Comparison of ENCODE assay signal across 21 cellular contexts in the genomic region with DNA sequence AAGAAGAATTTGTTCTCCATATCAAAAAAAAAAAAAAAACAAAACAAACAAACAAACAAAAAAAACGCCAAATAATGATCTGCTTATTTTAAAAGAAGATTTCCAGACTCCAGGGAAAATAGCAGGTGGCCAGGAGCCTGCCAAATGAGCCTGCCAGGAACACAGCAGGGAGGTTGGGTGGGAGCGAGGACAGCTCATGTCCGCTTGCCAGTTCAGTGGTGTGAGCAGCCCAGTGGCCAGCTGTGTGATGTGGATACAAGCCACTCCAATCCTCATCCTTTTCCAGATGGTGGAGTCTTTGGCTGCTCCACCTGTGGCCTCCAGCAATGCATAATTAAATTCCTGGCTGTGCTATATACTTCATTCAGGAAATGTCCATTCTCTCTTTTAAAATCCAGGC.
DNase-seq lines count a peak whose midpoint lies in the region; ATAC-seq, FAIRE-seq and TF ChIP-seq lines count a peak whose summit lies in the region.
"Had no signal": no experiment of that assay in that cellular context is flagged by ENCODE, and none has a peak within 500 bp of the region (broad histone marks: within the 10 kb centered on the region; RNA-seq: fewer than 3 reads in every experiment).

No MANE protein-coding gene starts in this region.

- in situ Hi-C loops in astrocyte of the cerebellum (cut with HindIII; ENCODE audit: low sequenced_read_pairs), result no loop called here

- no peak overlapping the region for H3K27ac ChIP-seq in pancreas
- H3K27ac ChIP-seq: BLaER1 treated with 17β-estradiol and CSF1 and Interleukin-3, amounts not matched to agents 10 nM and 100 nM had no signal

- no peaks in the 10 kb centered on the region for H3K9me3 ChIP-seq in pancreas
- H3K9me3 ChIP-seq: BLaER1 treated with 17β-estradiol and CSF1 and Interleukin-3, amounts not matched to agents 10 nM and 100 nM had no signal

- DNase-seq in NCI-H1417 (lab: John Stamatoyannopoulos, UW), result peak in 2 of 3 experiments; percentile 24 to 54
- DNase-seq in NCI-H1417 treated with DMSO at 0.1 percent for 48 hours (lab: John Stamatoyannopoulos, UW), result no peak
- DNase-seq in NCI-H2196 treated with DMSO at 0.1 percent for 48 hours (lab: John Stamatoyannopoulos, UW; ENCODE audit: unreplicated experiment), result peak; percentile 35
- peak; percentile 44 for DNase-seq in astrocyte of the cerebellum (ENCODE audit: low read depth)
- DNase-seq in pancreas, result peak in 4 of 6 donors; percentile 19 to 51 (median 28)
- DNase-seq: activated naive CD4-positive, alpha-beta T cell treated with anti-CD3 and anti-CD28 coated beads, Interleukin-2, amount 50 U/mL, for 16 hours; activated T-cell treated with anti-CD3 and anti-CD28 coated beads, Interleukin-2, amount 50 U/mL, for 48 hours; aorta; effector CD4-positive, alpha-beta T cell; foreskin melanocyte; IMR-90; left colon; naive thymus-derived CD4-positive, alpha-beta T cell; NCI-H2107; T-helper 9 cell had no signal

- no peak overlapping the region for H3K4me3 ChIP-seq in astrocyte of the cerebellum (ENCODE audit: low read depth, low read length)
- no peak overlapping the region for H3K4me3 ChIP-seq in pancreas
- H3K4me3 ChIP-seq: BLaER1 treated with 17β-estradiol and CSF1 and Interleukin-3, amounts not matched to agents 10 nM and 100 nM had no signal

- peak in 1 of 4 donors; percentile 83 for ATAC-seq in pancreas
- no peak for ATAC-seq in HG03469 (IDR thresholded peaks at IDR 0.05; ENCODE audit: unreplicated experiment)
- no peak for ATAC-seq in HG03354 (IDR thresholded peaks at IDR 0.05; ENCODE audit: poor library complexity, severe bottlenecking, unreplicated experiment)
- no peak for ATAC-seq in GM21390 (IDR thresholded peaks at IDR 0.05; ENCODE audit: unreplicated experiment)
- ATAC-seq: activated CD4-positive, CD25-positive, alpha-beta regulatory T cell treated with anti-CD3 and anti-CD28 coated beads, Interleukin-2, amount 50 U/mL, for 24 hours; left colon; naive thymus-derived CD4-positive, alpha-beta T cell; sciatic nerve had no signal

- no peak for FAIRE-seq in pancreas (lab: Jason Lieb, UNC)

- WGBS in pancreas, 2 donors, result 42 to 45% methylated on average over 3 of the region's 3 CpGs

- H3K36me3 ChIP-seq in pancreas, result no peaks in the 10 kb centered on the region
- H3K36me3 ChIP-seq: BLaER1 treated with 17β-estradiol and CSF1 and Interleukin-3, amounts not matched to agents 10 nM and 100 nM had no signal

- H3K27me3 ChIP-seq in pancreas, result no peaks in the 10 kb centered on the region
- H3K27me3 ChIP-seq: BLaER1 treated with 17β-estradiol and CSF1 and Interleukin-3, amounts not matched to agents 10 nM and 100 nM had no signal

- no peaks in the 10 kb centered on the region for H3K4me1 ChIP-seq in pancreas
- H3K4me1 ChIP-seq: BLaER1 treated with 17β-estradiol and CSF1 and Interleukin-3, amounts not matched to agents 10 nM and 100 nM had no signal

- intact Hi-C loops in pancreas (cut with DNase I), result no loop called here

- TF ChIP-seq CTCF in astrocyte of the cerebellum (IDR thresholded peaks at IDR 0.05; ENCODE audit: low read depth, low read length, missing control alignments), result no peak
- TF ChIP-seq CTCF in pancreas (IDR thresholded peaks at IDR 0.05), result no peak
